12 cellular contexts compared by ENCODE assay signal in the genomic region with DNA sequence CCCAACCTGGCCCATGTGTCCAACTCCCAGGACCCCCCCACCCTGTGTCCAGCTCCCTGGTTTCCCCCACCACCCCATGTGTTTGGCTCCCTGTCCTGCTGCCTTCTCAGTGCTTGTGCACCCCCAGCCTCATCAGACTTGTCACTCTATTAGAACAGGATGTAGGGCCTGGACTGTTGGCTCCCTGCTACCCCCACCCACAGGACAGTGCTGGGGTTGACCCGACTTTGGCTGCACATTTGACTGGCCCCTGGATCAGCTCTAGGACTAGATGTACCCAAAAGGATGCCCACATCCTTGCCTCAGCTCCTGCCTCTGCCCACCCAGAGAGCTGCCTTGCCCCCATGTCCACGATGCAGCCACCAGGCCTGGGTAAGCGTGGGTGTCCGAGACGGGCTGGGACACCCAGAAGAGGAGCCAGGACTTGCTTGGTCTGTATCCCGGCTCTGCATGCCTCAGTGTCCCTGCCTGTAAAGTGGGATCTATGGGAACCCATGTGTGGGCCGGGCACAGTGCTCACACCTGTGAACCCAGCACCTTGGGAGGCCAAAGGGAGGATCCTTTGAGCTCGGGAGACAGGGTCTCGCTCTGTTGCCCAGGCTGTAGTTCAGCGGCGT. TPM values are rescaled to one million over a fixed set of nuclear protein-coding genes. Genes with fewer than 3 reads are reported as not detected.
DNase-seq lines count a peak whose midpoint lies in the region; ATAC-seq, FAIRE-seq and TF ChIP-seq lines count a peak whose summit lies in the region.
"Had no signal": no experiment of that assay in that cellular context is flagged by ENCODE, and none has a peak within 500 bp of the region (broad histone marks: within the 10 kb centered on the region; RNA-seq: fewer than 3 reads in every experiment).

No MANE protein-coding gene starts in this region.

- POLR2A ChIA-PET in Panc1 (lab: Charles Lee) (interaction anchor here (0.5 kb wide), 1 partner anchor 10 kb away, joined by 5 read pairs; no protein-coding TSS in a partner anchor), H1 (lab: Charles Lee; ENCODE audit: partially characterized antibody) (interaction anchor here (1.1 to 3.6 kb wide), 2 partner anchors 15 to 22 kb away, joined by 4 to 11 read pairs; a partner anchor contains a TSS)

- no peak overlapping the region for H2BK12ac ChIP-seq in H1 (ENCODE audit: low read depth, low read length)

- H3K27ac ChIP-seq in Panc1 (ENCODE audit: low read length) (peak overlapping the region; percentile 90), H1 (ENCODE audit: low read depth, low read length) (no peak overlapping the region), WERI-Rb-1 (no peak overlapping the region)

- peaks cover 2% of the 10 kb centered on the region for H3K36me3 Mint-ChIP-seq in activated naive CD4-positive, alpha-beta T cell treated with anti-CD3 and anti-CD28 coated beads, Interleukin-2, amount 10 ng/mL, durations not matched to agents 7 days and 5 days

- FAIRE-seq in H1 (lab: Jason Lieb, UNC): no peak
- FAIRE-seq: TTC549 had no signal

- TF ChIP-seq RAD21 in H1 (IDR thresholded peaks at IDR 0.05 in 1 of 2, conservative IDR thresholded peaks at IDR 0.05 in 1 of 2; ENCODE audit: low read depth in 2 of 2, low read length in 2 of 2): no peak

- H3K23ac ChIP-seq in H1 (ENCODE audit: insufficient read length): no peak overlapping the region

- H4K5ac ChIP-seq in H1 (ENCODE audit: insufficient read length, low read depth, low read length): no peak overlapping the region

- no peak overlapping the region for H2BK15ac ChIP-seq in H1 (ENCODE audit: low read length)

- 90% methylated on average over 9 of the region's 11 CpGs; no CpG with 5 or more reads in 1 of the 2 experiments for WGBS in H1 (ENCODE audit: extremely low coverage in 1 of 2, insufficient coverage in 1 of 2, insufficient read length in 1 of 2, insufficient replicate concordance in 2 of 2, low coverage in 1 of 2, low lambda C conversion rate in 2 of 2, missing lambda C conversion rate in 1 of 2), 2 experiments

- peaks cover 4% of the 10 kb centered on the region; the same call in 1 of the 2 replicates for H3K23me2 ChIP-seq in H1 (ENCODE audit: low read depth, low read length)

- CTCF ChIA-PET in activated naive CD4-positive, alpha-beta T cell treated with anti-CD3 and anti-CD28 coated beads, Interleukin-2, amount 10 ng/mL, durations not matched to agents 7 days and 5 days (lab: Charles Lee): interaction anchor here (1.2 kb wide), 1 partner anchor 8 kb away, joined by 3 read pairs; no protein-coding TSS in a partner anchor
- CTCF ChIA-PET in Panc1 (lab: Charles Lee): no interaction called here
- CTCF ChIA-PET in H1 (lab: Charles Lee; ENCODE audit: partially characterized antibody): interaction anchor here (1.1 kb wide), 2 partner anchors 23 to 38 kb away, joined by 3 read pairs; no protein-coding TSS in a partner anchor

- H3K4me3 ChIP-seq in Panc1 (ENCODE audit: low read depth in 2 of 2, low read length in 2 of 2): no peak overlapping the region
- no peak overlapping the region for H3K4me3 ChIP-seq in H1 (ENCODE audit: extremely low read depth in 1 of 4, insufficient read depth in 2 of 4, low read depth in 3 of 4, low read length in 4 of 4)
- H3K4me3 ChIP-seq in WERI-Rb-1 (ENCODE audit: low read depth, low read length): no peak overlapping the region

- no peak overlapping the region for H3K56ac ChIP-seq in H1 (replicated peaks; ENCODE audit: insufficient read length, low read depth, low read length)

- H2BK20ac ChIP-seq in H1 (ENCODE audit: low read length): no peak overlapping the region

- H3K4me2 ChIP-seq in H1 (ENCODE audit: insufficient read depth in 1 of 2, low read depth in 2 of 2, low read length in 2 of 2): peak overlapping the region in 1 of 2 experiments; percentile 61; a peak in 1 of 4 replicates

- H3K27ac Mint-ChIP-seq in activated naive CD4-positive, alpha-beta T cell treated with anti-CD3 and anti-CD28 coated beads, Interleukin-2, amount 10 ng/mL, durations not matched to agents 7 days and 5 days: peak overlapping the region; percentile 72
- peak overlapping the region in 1 of 2 donors; percentile 51 for H3K27ac Mint-ChIP-seq in stimulated activated naive CD8-positive, alpha-beta T cell treated with anti-CD3 and anti-CD28 coated beads, Interleukin-15, amount 100 ng/mL, for 72 hours

- TF ChIP-seq CTCF in Panc1 (IDR thresholded peaks at IDR 0.05) (no peak), H1 (IDR thresholded peaks at IDR 0.05; ENCODE audit: control extremely low read depth in 1 of 3, insufficient read depth in 1 of 3, low read depth in 1 of 3, low read length in 3 of 3) (no peak), WERI-Rb-1 (IDR thresholded peaks at IDR 0.05; ENCODE audit: low read depth, low read length) (no peak)

- no peak overlapping the region for H3K4ac ChIP-seq in H1 (replicated peaks; ENCODE audit: insufficient read length, low read depth, low read length)

- no peak for DNase-seq in activated naive CD4-positive, alpha-beta T cell treated with anti-CD3 and anti-CD28 coated beads, Interleukin-2, amount 10 ng/mL, durations not matched to agents 7 days and 5 days
- DNase-seq in activated naive CD4-positive, alpha-beta T cell (lab: John Stamatoyannopoulos, UW): no peak
- DNase-seq in Panc1 (ENCODE audit: low read depth, low spot score) (no peak), H1 (ENCODE audit: low read depth in 1 of 2, low spot score in 2 of 2) (no peak), WERI-Rb-1 (no peak)
- DNase-seq in stimulated activated naive CD8-positive, alpha-beta T cell treated with anti-CD3 and anti-CD28 coated beads, Interleukin-15, amount 100 ng/mL, for 72 hours: no peak
- DNase-seq: cortex of kidney had no signal

- H3K27me3 ChIP-seq in Panc1 (ENCODE audit: control insufficient read depth, insufficient read depth, low read length) (no peaks in the 10 kb centered on the region), H1 (replicated peaks in 1 of 4; ENCODE audit: control insufficient read depth in 3 of 4, extremely low read depth in 1 of 4, insufficient read depth in 3 of 4, low read length in 3 of 4) (peaks cover 2 to 21% (median 13%) of the 10 kb centered on the region in 4 experiments), WERI-Rb-1 (ENCODE audit: insufficient read depth, low read depth, severe bottlenecking) (no peaks in the 10 kb centered on the region)
- H3K27me3 ChIP-seq: Peyer's patch had no signal

- H4K20me1 ChIP-seq in H1 (replicated peaks in 1 of 2; ENCODE audit: control insufficient read depth in 1 of 2, insufficient read depth in 2 of 2, low read length in 2 of 2): peaks cover 0 to 2% of the 10 kb centered on the region in 2 experiments
- H4K20me1 ChIP-seq: BLaER1 had no signal

- H3K27me3 Mint-ChIP-seq in activated naive CD4-positive, alpha-beta T cell treated with anti-CD3 and anti-CD28 coated beads, Interleukin-2, amount 10 ng/mL, durations not matched to agents 7 days and 5 days: peaks cover 16% of the 10 kb centered on the region
- H3K27me3 Mint-ChIP-seq in stimulated activated naive CD8-positive, alpha-beta T cell treated with anti-CD3 and anti-CD28 coated beads, Interleukin-15, amount 100 ng/mL, for 72 hours: no peaks in the 10 kb centered on the region

- H2BK120ac ChIP-seq in H1 (replicated peaks; ENCODE audit: low read depth, low read length): no peak overlapping the region

- peak overlapping the region; percentile 67 for H3K4me3 Mint-ChIP-seq in activated naive CD4-positive, alpha-beta T cell treated with anti-CD3 and anti-CD28 coated beads, Interleukin-2, amount 10 ng/mL, durations not matched to agents 7 days and 5 days
- peak overlapping the region; percentile 87 to 90 for H3K4me3 Mint-ChIP-seq in stimulated activated naive CD8-positive, alpha-beta T cell treated with anti-CD3 and anti-CD28 coated beads, Interleukin-15, amount 100 ng/mL, for 72 hours

- H3K79me1 ChIP-seq in H1 (ENCODE audit: low read depth, low read length): no peaks in the 10 kb centered on the region

- no peak for TF ChIP-seq EP300 in H1 (IDR thresholded peaks at IDR 0.05; ENCODE audit: borderline replicate concordance in 1 of 2, low read depth in 2 of 2, low read length in 2 of 2)

- no peaks in the 10 kb centered on the region for H3K9me3 Mint-ChIP-seq in activated naive CD4-positive, alpha-beta T cell treated with anti-CD3 and anti-CD28 coated beads, Interleukin-2, amount 10 ng/mL, durations not matched to agents 7 days and 5 days
- no peaks in the 10 kb centered on the region for H3K9me3 Mint-ChIP-seq in stimulated activated naive CD8-positive, alpha-beta T cell treated with anti-CD3 and anti-CD28 coated beads, Interleukin-15, amount 100 ng/mL, for 72 hours

- no peak overlapping the region for H3K14ac ChIP-seq in H1 (ENCODE audit: insufficient read length)

- intact Hi-C loops in Panc1 (cut with micrococcal nuclease; ENCODE audit: unreplicated experiment): no loop called here

- H3K9me3 ChIP-seq in Panc1 (ENCODE audit: control insufficient read depth, insufficient read depth, low read depth, low read length): no peaks in the 10 kb centered on the region
- no peaks in the 10 kb centered on the region; a peak in 1 of 4 replicates for H3K9me3 ChIP-seq in H1 (ENCODE audit: insufficient read depth in 2 of 2, low read depth in 1 of 2, low read length in 1 of 2)
- no peaks in the 10 kb centered on the region for H3K9me3 ChIP-seq in WERI-Rb-1 (ENCODE audit: severe bottlenecking)
- H3K9me3 ChIP-seq: BLaER1, Peyer's patch had no signal

- H2AFZ ChIP-seq in H1 (ENCODE audit: low read length): no peak overlapping the region

- peaks cover 47% of the 10 kb centered on the region for H3K4me1 ChIP-seq in Panc1 (ENCODE audit: control insufficient read depth, insufficient read depth, low read length)
- peaks cover 0 to 4% (median under 1%) of the 10 kb centered on the region in 4 experiments; a peak in 2 of 7 replicates for H3K4me1 ChIP-seq in H1 (replicated peaks in 1 of 4; ENCODE audit: control insufficient read depth in 3 of 4, insufficient read depth in 4 of 4, low read length in 3 of 4)

- no peak overlapping the region for H4K91ac ChIP-seq in H1 (replicated peaks; ENCODE audit: insufficient read length, low read length)

- TF ChIP-seq POLR2A in H1 (IDR thresholded peaks at IDR 0.05; ENCODE audit: control extremely low read depth in 1 of 2, low read depth in 2 of 2, low read length in 2 of 2): no peak

- H3K18ac ChIP-seq in H1 (ENCODE audit: extremely low read depth, low read length): no peak overlapping the region

- no peaks in the 10 kb centered on the region for H3K79me2 ChIP-seq in H1 (ENCODE audit: control insufficient read depth in 1 of 2, insufficient read depth in 2 of 2, low read length in 2 of 2)

- peaks cover 43% of the 10 kb centered on the region for H3K4me1 Mint-ChIP-seq in activated naive CD4-positive, alpha-beta T cell treated with anti-CD3 and anti-CD28 coated beads, Interleukin-2, amount 10 ng/mL, durations not matched to agents 7 days and 5 days
- H3K4me1 Mint-ChIP-seq in stimulated activated naive CD8-positive, alpha-beta T cell treated with anti-CD3 and anti-CD28 coated beads, Interleukin-15, amount 100 ng/mL, for 72 hours: peaks cover 53% of the 10 kb centered on the region

- H4K8ac ChIP-seq in H1 (ENCODE audit: extremely low read depth, insufficient read depth, low read length): peak overlapping the region; percentile 68

- no peak overlapping the region for H3K9ac ChIP-seq in H1 (replicated peaks in 1 of 4; ENCODE audit: extremely low read depth in 1 of 4, low read depth in 3 of 4, low read length in 3 of 4)

- H2AK5ac ChIP-seq in H1 (ENCODE audit: low read depth, low read length): no peak overlapping the region

- H3K36me3 ChIP-seq in Panc1 (ENCODE audit: control insufficient read depth, insufficient read depth, low read length) (no peaks in the 10 kb centered on the region; the same call in 1 of the 2 replicates), H1 (ENCODE audit: control insufficient read depth in 2 of 4, insufficient read depth in 4 of 4, low read length in 3 of 4) (no peaks in the 10 kb centered on the region), WERI-Rb-1 (peaks cover 8% of the 10 kb centered on the region)
- H3K36me3 ChIP-seq: BLaER1, Peyer's patch had no signal

- in situ Hi-C loops in Panc1 (cut with HindIII; ENCODE audit: low pct_unique_long_range_greater_than_20kb, low sequenced_read_pairs): no loop called here

- peak; percentile 3; the same call in 1 of the 2 replicates for ATAC-seq in Panc1
- ATAC-seq in stimulated activated naive CD8-positive, alpha-beta T cell treated with anti-CD3 and anti-CD28 coated beads, Interleukin-15, amount 100 ng/mL, for 72 hours: no peak
- ATAC-seq in HG03342 (IDR thresholded peaks at IDR 0.05; ENCODE audit: unreplicated experiment): no peak
- no peak for ATAC-seq in HG02623 (IDR thresholded peaks at IDR 0.05; ENCODE audit: unreplicated experiment)

- H2BK5ac ChIP-seq in H1 (ENCODE audit: low read depth, low read length): no peak overlapping the region

- no TSS peak for BruUV-seq in Panc1 (replicated peaks; lab: Mats Ljungman, UMichigan)

RNA-seq across cellular contexts. Expression of a gene that starts 1.5 kb away (rescaled TPM):
- 63.6 TPM for total RNA-seq in Panc1 (2021; ENCODE audit: unreplicated experiment)
- polyA plus RNA-seq in Panc1 (2012; ENCODE audit: insufficient read length): 59.2 TPM
- 12.6 and 12.9 TPM in 2 replicates for total RNA-seq in H1 (2021; fragmentation: NEBNext Ultra II Directional; extraction: Animal tissue kit (Norgen Biotek cat#: 25700))
- polyA plus RNA-seq in H1 (2011; rRNA removed): 8.4 and 10.1 TPM in 2 replicates
- polyA plus RNA-seq in H1 (2011; cell fraction: cytosol; rRNA removed): 8.7 TPM
- polyA plus RNA-seq in H1 (2011; cell fraction: nucleus; rRNA removed): 44.1 TPM
- 10.7 to 12.8 TPM (median 12.1 TPM) in 4 replicates for polyA plus RNA-seq in H1 (2012, experiment 1 of 2)
- 6.4 TPM for polyA plus RNA-seq in H1 (2012, experiment 2 of 2)
- 9.8 TPM for polyA plus RNA-seq in H1 (2013, experiment 1 of 2)
- 7.5 TPM for polyA plus RNA-seq in H1 (2013, experiment 2 of 2)
- polyA minus RNA-seq in H1 (2011; rRNA and poly(A)+ RNA removed): 7.7 and 10.1 TPM in 2 replicates
- polyA minus RNA-seq in H1 (2011; cell fraction: cytosol; rRNA and poly(A)+ RNA removed): 8.0 TPM
- 20.7 TPM for polyA minus RNA-seq in H1 (2011; cell fraction: nucleus; rRNA and poly(A)+ RNA removed)

RNA-seq across cellular contexts. Expression of a gene that starts 14.7 kb away (rescaled TPM):
- total RNA-seq in Panc1 (2021; ENCODE audit: unreplicated experiment): 581 TPM
- polyA plus RNA-seq in Panc1 (2012; ENCODE audit: insufficient read length): 1,387 TPM
- 3.6 and 3.8 TPM in 2 replicates for total RNA-seq in H1 (2021; fragmentation: NEBNext Ultra II Directional; extraction: Animal tissue kit (Norgen Biotek cat#: 25700))
- polyA plus RNA-seq in H1 (2011; rRNA removed): 8.7 and 12.2 TPM in 2 replicates
- polyA plus RNA-seq in H1 (2011; cell fraction: cytosol; rRNA removed): 10.9 TPM
- 11.1 TPM for polyA plus RNA-seq in H1 (2011; cell fraction: nucleus; rRNA removed)
- polyA plus RNA-seq in H1 (2012, experiment 1 of 2): 4.4 to 12.8 TPM (median 9.7 TPM) in 4 replicates
- 4.5 TPM for polyA plus RNA-seq in H1 (2012, experiment 2 of 2)
- polyA plus RNA-seq in H1 (2013, experiment 1 of 2): 15.4 TPM
- polyA plus RNA-seq in H1 (2013, experiment 2 of 2): 12.6 TPM
- polyA minus RNA-seq in H1 (2011; rRNA and poly(A)+ RNA removed): 5.7 and 10.2 TPM in 2 replicates
- 18.5 TPM for polyA minus RNA-seq in H1 (2011; cell fraction: cytosol; rRNA and poly(A)+ RNA removed)
- 9.7 TPM for polyA minus RNA-seq in H1 (2011; cell fraction: nucleus; rRNA and poly(A)+ RNA removed)

RNA-seq across cellular contexts. Expression of a gene that starts 59.4 kb away (rescaled TPM):
- 234 TPM for total RNA-seq in Panc1 (2021; ENCODE audit: unreplicated experiment)
- polyA plus RNA-seq in Panc1 (2012; ENCODE audit: insufficient read length): 316 TPM
- 103 and 107 TPM in 2 replicates for total RNA-seq in H1 (2021; fragmentation: NEBNext Ultra II Directional; extraction: Animal tissue kit (Norgen Biotek cat#: 25700))
- polyA plus RNA-seq in H1 (2011; rRNA removed): 73.5 and 114 TPM in 2 replicates
- polyA plus RNA-seq in H1 (2011; cell fraction: cytosol; rRNA removed): 90.3 TPM
- 219 TPM for polyA plus RNA-seq in H1 (2011; cell fraction: nucleus; rRNA removed)
- 88.4 to 98.7 TPM (median 95.5 TPM) in 4 replicates for polyA plus RNA-seq in H1 (2012, experiment 1 of 2)
- 70.5 TPM for polyA plus RNA-seq in H1 (2012, experiment 2 of 2)
- 70.2 TPM for polyA plus RNA-seq in H1 (2013, experiment 1 of 2)
- 70.1 TPM for polyA plus RNA-seq in H1 (2013, experiment 2 of 2)
- 71.2 and 71.6 TPM in 2 replicates for polyA minus RNA-seq in H1 (2011; rRNA and poly(A)+ RNA removed)
- 31.2 TPM for polyA minus RNA-seq in H1 (2011; cell fraction: cytosol; rRNA and poly(A)+ RNA removed)
- polyA minus RNA-seq in H1 (2011; cell fraction: nucleus; rRNA and poly(A)+ RNA removed): 60.9 TPM

Comparison
In these comparisons a context has a peak if more than half of its experiments do, and no peak if none do; other contexts are left out.
1. RNA of a gene that starts 14.7 kb away (total RNA-seq): 581 TPM in Panc1 (single experiment); 3.6 to 3.8 TPM in H1; every median in the first group is over 100 times any median in the second.